In the genomic region with DNA sequence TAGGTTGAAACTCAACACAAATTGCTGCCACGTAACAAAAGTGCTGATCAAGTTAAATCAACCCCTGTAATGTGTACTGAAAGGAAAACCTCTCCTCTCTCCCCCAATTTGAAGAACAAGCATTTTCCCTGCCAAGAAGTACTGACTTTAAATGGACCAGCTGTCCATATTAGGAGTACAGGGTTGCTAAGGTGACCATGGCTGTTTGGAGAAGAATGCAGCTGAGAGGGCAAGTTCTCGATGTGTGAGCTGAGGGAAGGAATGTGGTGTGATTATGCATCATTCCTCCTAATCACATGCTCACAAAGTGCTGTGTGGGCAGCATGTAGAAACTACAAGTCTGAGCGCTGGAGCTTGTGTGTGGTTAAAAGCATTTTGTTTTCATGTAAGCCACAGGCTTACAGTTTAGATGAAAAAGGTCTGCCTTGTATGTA, we compare ENCODE assay signal across 8 cellular contexts. TPM values are rescaled to one million over a fixed set of nuclear protein-coding genes. Genes with fewer than 3 reads are reported as not detected.
DNase-seq lines count a peak whose midpoint lies in the region; ATAC-seq and TF ChIP-seq lines count a peak whose summit lies in the region.

No MANE protein-coding gene starts in this region.

- no peak overlapping the region for H3K18ac ChIP-seq in mesendoderm (ENCODE audit: low read length)

- peaks cover 2% of the 10 kb centered on the region for H3K79me1 ChIP-seq in mesendoderm (ENCODE audit: low read length)

- no peak overlapping the region for H2BK15ac ChIP-seq in mesendoderm (replicated peaks; ENCODE audit: low read depth)

- H3K27ac ChIP-seq in mesendoderm (ENCODE audit: low read depth, low read length) (no peak overlapping the region), subcutaneous abdominal adipose tissue (ENCODE audit: low read depth, low read length) (peak overlapping the region; percentile 31)

- ATAC-seq in GM19023 (IDR thresholded peaks at IDR 0.05; ENCODE audit: unreplicated experiment) (peak; percentile 89), HG03378 (IDR thresholded peaks at IDR 0.05; ENCODE audit: unreplicated experiment) (peak; percentile 96), SK-N-SH treated with all-trans-retinoic acid at 6 μM for 48 hours (peak; percentile 100), GM19328 (IDR thresholded peaks at IDR 0.05; ENCODE audit: unreplicated experiment) (no peak)

- no peak overlapping the region for H3K4ac ChIP-seq in mesendoderm (ENCODE audit: low read depth, low read length)

- H3K27ac Mint-ChIP-seq in endothelial cell (ENCODE audit: unreplicated experiment) = peak overlapping the region; percentile 94

- H3K9me3 ChIP-seq in subcutaneous abdominal adipose tissue (ENCODE audit: control insufficient read depth in 5 of 5, low read length in 5 of 5) = no peaks in the 10 kb centered on the region

- no peak overlapping the region for H4K5ac ChIP-seq in mesendoderm (ENCODE audit: low read length)

- no peak overlapping the region for H3K56ac ChIP-seq in mesendoderm (ENCODE audit: low read length)

- no peak overlapping the region for H2AK5ac ChIP-seq in mesendoderm (ENCODE audit: low read length)

- DNase-seq in C1 segment of cervical spinal cord (lab: John Stamatoyannopoulos, UW) = peak in 12 of 14 donors; percentile 6 to 80 (median 44)
- peak; percentile 20 for DNase-seq in endothelial cell (ENCODE audit: low spot score)
- peak; percentile 99 for DNase-seq in mesendoderm

- H3K4me2 ChIP-seq in mesendoderm (ENCODE audit: low read length) = no peak overlapping the region

- no CpG with 5 or more reads among the region's 3 CpGs for WGBS in mesendoderm (ENCODE audit: extremely low coverage, insufficient coverage, low lambda C conversion rate)

- H2BK5ac ChIP-seq in mesendoderm (ENCODE audit: low read length) = no peak overlapping the region

- H3K4me1 ChIP-seq in mesendoderm (ENCODE audit: control insufficient read depth, low read depth, low read length) (peaks cover 6% of the 10 kb centered on the region), subcutaneous abdominal adipose tissue (ENCODE audit: control insufficient read depth in 5 of 5, insufficient read depth in 5 of 5, low read length in 5 of 5) (peaks cover 2 to 14% (median 9%) of the 10 kb centered on the region in 5 donors)

- H3K27me3 Mint-ChIP-seq in endothelial cell (ENCODE audit: unreplicated experiment) = peaks cover 4% of the 10 kb centered on the region

- no peak overlapping the region for H2BK120ac ChIP-seq in mesendoderm (ENCODE audit: low read depth, low read length)

- H3K23ac ChIP-seq in mesendoderm (ENCODE audit: low read length) = no peak overlapping the region

- H3K79me2 ChIP-seq in mesendoderm (ENCODE audit: control insufficient read depth, insufficient read depth, low read length) = peaks cover 6% of the 10 kb centered on the region

- H3K4me3 Mint-ChIP-seq in endothelial cell (ENCODE audit: unreplicated experiment) = no peak overlapping the region

- TF ChIP-seq CTCF in endothelial cell (IDR thresholded peaks at IDR 0.05; ENCODE audit: unreplicated experiment) = no peak

- H3K9ac ChIP-seq in mesendoderm (ENCODE audit: low read length) (no peak overlapping the region), subcutaneous abdominal adipose tissue (ENCODE audit: low read length in 5 of 5) (no peak overlapping the region)

- H3K4me1 Mint-ChIP-seq in endothelial cell (ENCODE audit: unreplicated experiment) = no peaks in the 10 kb centered on the region

- H3K4me3 ChIP-seq in mesendoderm (ENCODE audit: low read length) (no peak overlapping the region), subcutaneous abdominal adipose tissue (ENCODE audit: low read depth in 1 of 5, low read length in 5 of 5) (no peak overlapping the region)

- H3K36me3 Mint-ChIP-seq in endothelial cell (ENCODE audit: low read depth, unreplicated experiment) = no peaks in the 10 kb centered on the region

- H3K27me3 ChIP-seq in mesendoderm (ENCODE audit: insufficient read depth, low read length, poor library complexity) (no peaks in the 10 kb centered on the region), subcutaneous abdominal adipose tissue (ENCODE audit: control insufficient read depth in 5 of 5, insufficient read depth in 4 of 5, low read length in 5 of 5) (no peaks in the 10 kb centered on the region)

- H3K36me3 ChIP-seq in mesendoderm (ENCODE audit: control insufficient read depth, insufficient read depth, low read length) = no peaks in the 10 kb centered on the region
- H3K36me3 ChIP-seq in subcutaneous abdominal adipose tissue (ENCODE audit: control insufficient read depth in 5 of 5, insufficient read depth in 5 of 5, low read length in 5 of 5) = peaks cover 0 to 6% (median 3%) of the 10 kb centered on the region in 5 donors

- no peak overlapping the region for H4K8ac ChIP-seq in mesendoderm (ENCODE audit: low read depth, low read length)

- no peaks in the 10 kb centered on the region for H3K9me3 Mint-ChIP-seq in endothelial cell (ENCODE audit: unreplicated experiment)

TF ChIP-seq in SK-N-SH treated with all-trans-retinoic acid at 6 μM for 48 hours, 23 proteins besides CTCF, POLR2A, EP300 and RAD21:
- no peak for TF ChIP-seq ZC3H10 (CRISPR knock-in tag; IDR thresholded peaks at IDR 0.05)
- TF ChIP-seq PATZ1 (CRISPR knock-in tag; IDR thresholded peaks at IDR 0.05; ENCODE audit: borderline replicate concordance) = no peak
- peak; percentile 54 for TF ChIP-seq ISL1 (CRISPR knock-in tag; IDR thresholded peaks at IDR 0.05)
- no peak for TF ChIP-seq ZNF70 (CRISPR knock-in tag; IDR thresholded peaks at IDR 0.05)
- TF ChIP-seq TCF4 (CRISPR knock-in tag; IDR thresholded peaks at IDR 0.05; ENCODE audit: borderline replicate concordance) = no peak
- TF ChIP-seq, protein P1, sequence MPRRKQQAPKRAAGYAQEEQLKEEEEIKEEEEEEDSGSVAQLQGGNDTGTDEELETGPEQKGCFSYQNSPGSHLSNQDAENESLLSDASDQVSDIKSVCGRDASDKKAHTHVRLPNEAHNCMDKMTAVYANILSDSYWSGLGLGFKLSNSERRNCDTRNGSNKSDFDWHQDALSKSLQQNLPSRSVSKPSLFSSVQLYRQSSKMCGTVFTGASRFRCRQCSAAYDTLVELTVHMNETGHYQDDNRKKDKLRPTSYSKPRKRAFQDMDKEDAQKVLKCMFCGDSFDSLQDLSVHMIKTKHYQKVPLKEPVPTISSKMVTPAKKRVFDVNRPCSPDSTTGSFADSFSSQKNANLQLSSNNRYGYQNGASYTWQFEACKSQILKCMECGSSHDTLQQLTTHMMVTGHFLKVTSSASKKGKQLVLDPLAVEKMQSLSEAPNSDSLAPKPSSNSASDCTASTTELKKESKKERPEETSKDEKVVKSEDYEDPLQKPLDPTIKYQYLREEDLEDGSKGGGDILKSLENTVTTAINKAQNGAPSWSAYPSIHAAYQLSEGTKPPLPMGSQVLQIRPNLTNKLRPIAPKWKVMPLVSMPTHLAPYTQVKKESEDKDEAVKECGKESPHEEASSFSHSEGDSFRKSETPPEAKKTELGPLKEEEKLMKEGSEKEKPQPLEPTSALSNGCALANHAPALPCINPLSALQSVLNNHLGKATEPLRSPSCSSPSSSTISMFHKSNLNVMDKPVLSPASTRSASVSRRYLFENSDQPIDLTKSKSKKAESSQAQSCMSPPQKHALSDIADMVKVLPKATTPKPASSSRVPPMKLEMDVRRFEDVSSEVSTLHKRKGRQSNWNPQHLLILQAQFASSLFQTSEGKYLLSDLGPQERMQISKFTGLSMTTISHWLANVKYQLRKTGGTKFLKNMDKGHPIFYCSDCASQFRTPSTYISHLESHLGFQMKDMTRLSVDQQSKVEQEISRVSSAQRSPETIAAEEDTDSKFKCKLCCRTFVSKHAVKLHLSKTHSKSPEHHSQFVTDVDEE (CRISPR knock-in tag; IDR thresholded peaks at IDR 0.05) = no peak

RNA-seq across cellular contexts. Expression of gene CCT2, which starts 50.9 kb away (rescaled TPM):
- total RNA-seq in endothelial cell (ENCODE audit: unreplicated experiment) = 153 TPM
- 756 TPM for polyA plus RNA-seq in mesendoderm (2013, experiment 1 of 2)
- polyA plus RNA-seq in mesendoderm (2013, experiment 2 of 2) = 777 TPM

Comparison
In these comparisons a context has a peak if more than half of its experiments do, and no peak if none do; other contexts are left out.
1. DNase-seq: peak in every context shown above with its lines; median percentile 99 in mesendoderm; 44 in C1 segment of cervical spinal cord; 20 in endothelial cell.